In genomic region chr20:51144476-51144875, GRCh38 we compare ENCODE assay signal across 33 cellular contexts.
"Had no signal": no experiment of that assay in that cellular context is flagged by ENCODE, and none has a peak within 500 bp of the region (broad histone marks: within the 10 kb centered on the region; RNA-seq: fewer than 3 reads in every experiment).

No MANE protein-coding gene starts in this region.

- H3K9me3 Mint-ChIP-seq: activated naive CD8-positive, alpha-beta T cell treated with anti-CD3 and anti-CD28 coated beads, Interleukin-2, amount 10 ng/mL, durations not matched to agents 7 days and 5 days; activated T-helper 2 cell treated with anti-CD3 and anti-CD28 coated beads, Interferon-gamma antibody, Interleukin-2, Interleukin-4, amounts not matched to agents 10 μg/mL and 5 μg/mL and 100 μg/mL, durations not matched to agents 14 hours and 24 hours and 36 hours had no signal

- H3K4me3 ChIP-seq: body of pancreas, breast epithelium, SJCRH30, SK-N-MC had no signal

- H3K9me3 ChIP-seq: body of pancreas, SJCRH30 had no signal

- H3K4me1 ChIP-seq: breast epithelium, SJCRH30 had no signal

- ATAC-seq: body of pancreas, Panc1 had no signal

- H3K27ac Mint-ChIP-seq: activated B cell treated with CpG ODN at 0.5 μM for 24 hours; activated CD4-positive, alpha-beta memory T cell treated with anti-CD3 and anti-CD28 coated beads for 36 hours; activated naive CD4-positive, alpha-beta T cell treated with anti-CD3 and anti-CD28 coated beads, Interleukin-2, amount 50 U/mL, for 24 hours; activated naive CD8-positive, alpha-beta T cell treated with anti-CD3 and anti-CD28 coated beads, Interleukin-2, amount 10 ng/mL, durations not matched to agents 7 days and 5 days; activated T-cell treated with anti-CD3 and anti-CD28 coated beads, Interleukin-2, amount 50 U/mL, for 24 hours; activated T-helper 2 cell treated with anti-CD3 and anti-CD28 coated beads, Interferon-gamma antibody, Interleukin-2, Interleukin-4, amounts not matched to agents 10 μg/mL and 5 μg/mL and 100 μg/mL, durations not matched to agents 14 hours and 24 hours and 36 hours had no signal

- H3K4me3 Mint-ChIP-seq: activated B cell treated with CpG ODN at 0.5 μM for 24 hours; activated CD4-positive, alpha-beta memory T cell treated with anti-CD3 and anti-CD28 coated beads for 36 hours; activated naive CD4-positive, alpha-beta T cell treated with anti-CD3 and anti-CD28 coated beads, Interleukin-2, amount 50 U/mL, for 24 hours; activated naive CD8-positive, alpha-beta T cell treated with anti-CD3 and anti-CD28 coated beads, Interleukin-2, amount 10 ng/mL, durations not matched to agents 7 days and 5 days; activated T-cell treated with anti-CD3 and anti-CD28 coated beads, Interleukin-2, amount 50 U/mL, for 24 hours had no signal

- DNase-seq: activated B cell treated with CpG ODN at 0.5 μM for 24 hours; activated CD4-positive, alpha-beta memory T cell treated with anti-CD3 and anti-CD28 coated beads for 36 hours; activated CD4-positive, alpha-beta T cell treated with anti-CD3 and anti-CD28 coated beads for 4 hours; activated CD4-positive, alpha-beta T cell treated with anti-CD3 and anti-CD28 coated beads, Interleukin-2, amount 50 U/mL, for 1 hour; activated CD4-positive, CD25-positive, alpha-beta regulatory T cell treated with anti-CD3 and anti-CD28 coated beads, Interleukin-2, amount 50 U/mL, for 72 hours; activated CD8-positive, alpha-beta memory T cell treated with anti-CD3 and anti-CD28 coated beads for 24 hours; activated gamma-delta T cell; activated naive CD4-positive, alpha-beta T cell treated with Interleukin-2 at 50 U/mL for 16 hours; activated naive CD8-positive, alpha-beta T cell treated with anti-CD3 and anti-CD28 coated beads, Interleukin-2, amount 10 ng/mL, durations not matched to agents 7 days and 5 days; activated T-cell treated with anti-CD3 and anti-CD28 coated beads, Interleukin-2, amount 50 U/mL, for 24 hours; amygdala; body of pancreas; caudate nucleus; cerebellar nuclear complex; Karpas-422; KBM-7; NCI-H1105; NCI-H1417 treated with DMSO at 0.1 percent for 48 hours; NCI-H1694; NCI-H1930; NCI-H2081 treated with DMSO at 0.1 percent for 48 hours; NCI-H226; NCI-H446 treated with DMSO at 0.1 percent for 48 hours; NCI-H524; NK-92 treated with Interleukin-12 subunit alpha and Interleukin-12 subunit beta, amount 100 ng/mL, for 24 hours; OCI-M1; SHP77; SJCRH30 had no signal

- H3K4me1 Mint-ChIP-seq: activated B cell treated with CpG ODN at 0.5 μM for 24 hours; activated naive CD4-positive, alpha-beta T cell treated with anti-CD3 and anti-CD28 coated beads, Interleukin-2, amount 50 U/mL, for 24 hours; activated naive CD8-positive, alpha-beta T cell treated with anti-CD3 and anti-CD28 coated beads, Interleukin-2, amount 10 ng/mL, durations not matched to agents 7 days and 5 days had no signal

- H3K36me3 ChIP-seq: breast epithelium, SJCRH30 had no signal

- H3K36me3 Mint-ChIP-seq: activated CD4-positive, alpha-beta memory T cell treated with anti-CD3 and anti-CD28 coated beads for 36 hours; activated naive CD4-positive, alpha-beta T cell treated with anti-CD3 and anti-CD28 coated beads, Interleukin-2, amount 50 U/mL, for 24 hours; activated naive CD8-positive, alpha-beta T cell treated with anti-CD3 and anti-CD28 coated beads, Interleukin-2, amount 10 ng/mL, durations not matched to agents 7 days and 5 days had no signal

- H3K27me3 ChIP-seq: body of pancreas, breast epithelium had no signal

- H3K27ac ChIP-seq: body of pancreas, breast epithelium, SJCRH30, SK-N-MC had no signal
